18 cellular contexts compared by ENCODE assay signal in the genomic region with DNA sequence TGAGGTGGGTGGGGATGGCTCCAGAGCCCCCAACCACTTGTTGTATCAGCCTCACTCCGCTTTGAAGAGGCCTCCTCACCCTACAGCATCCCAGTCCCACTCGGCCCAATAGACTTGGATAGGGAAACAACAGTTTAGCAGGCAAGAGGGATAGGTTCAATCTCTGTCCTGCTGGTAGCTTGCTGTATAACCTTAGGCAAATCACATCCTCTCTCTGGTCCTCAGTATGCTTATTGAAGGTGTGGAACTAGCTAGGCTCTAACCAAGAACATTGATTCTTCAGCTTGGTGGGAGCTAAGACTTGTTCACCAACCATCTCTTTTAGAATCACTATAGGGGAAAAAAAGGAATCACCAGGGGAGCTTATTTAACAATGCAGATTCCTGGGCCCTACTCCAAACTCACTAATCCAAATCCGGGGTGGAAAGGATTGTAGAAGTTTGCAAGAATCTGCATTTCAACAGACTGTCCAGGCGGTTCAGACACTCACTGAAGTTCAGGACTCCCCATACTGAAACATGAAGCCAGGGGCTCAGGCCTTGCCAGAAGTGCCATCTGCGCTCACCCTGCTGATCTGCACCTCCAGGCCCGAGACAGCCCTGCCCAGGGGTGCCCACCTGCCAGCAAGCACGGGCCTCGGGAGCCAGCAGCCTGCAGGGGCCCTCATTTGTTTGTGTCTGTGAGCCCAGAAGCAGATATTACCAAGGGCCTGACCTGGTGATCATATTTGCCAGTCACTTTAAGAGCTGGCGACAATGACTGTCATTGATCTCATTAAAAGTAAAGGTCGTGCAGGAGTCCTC.
DNase-seq lines count a peak whose midpoint lies in the region; ATAC-seq and TF ChIP-seq lines count a peak whose summit lies in the region.
"Had no signal": no experiment of that assay in that cellular context is flagged by ENCODE, and none has a peak within 500 bp of the region (broad histone marks: within the 10 kb centered on the region; RNA-seq: fewer than 3 reads in every experiment).

No MANE protein-coding gene starts in this region.

- peak overlapping the region; percentile 29; the same call in 1 of the 2 replicates for H3K27ac Mint-ChIP-seq in GM23338

- H3K79me2 ChIP-seq in GM23338 (replicated peaks; ENCODE audit: insufficient read depth) (no peaks in the 10 kb centered on the region), trophoblast cell (ENCODE audit: control insufficient read depth, insufficient read depth, low read length, poor library complexity) (no peaks in the 10 kb centered on the region)

- H3F3A ChIP-seq in GM23338 (replicated peaks; ENCODE audit: low read depth), result no peaks in the 10 kb centered on the region

- WGBS in trophoblast cell (ENCODE audit: extremely low coverage, insufficient coverage, insufficient read length), result no CpG with 5 or more reads among the region's 10 CpGs

- no peak overlapping the region for H3K9ac ChIP-seq in trophoblast cell (ENCODE audit: low read length)

- H3K23ac ChIP-seq in trophoblast cell (ENCODE audit: low read length), result no peak overlapping the region

- no peak for TF ChIP-seq CTCF in GM23338 (conservative IDR thresholded peaks at IDR 0.05; ENCODE audit: low read depth in 2 of 2)

- no peak overlapping the region for H3K14ac ChIP-seq in trophoblast cell (ENCODE audit: low read length)

- H3K36me3 Mint-ChIP-seq in GM23338 (ENCODE audit: low read depth), result no peaks in the 10 kb centered on the region

- peaks cover 25% of the 10 kb centered on the region for H3K4me1 Mint-ChIP-seq in GM23338

- H3K18ac ChIP-seq in trophoblast cell (ENCODE audit: low read length), result no peak overlapping the region

- no peak overlapping the region for H4K91ac ChIP-seq in trophoblast cell (ENCODE audit: low read depth, low read length)

- no peaks in the 10 kb centered on the region for H3K79me1 ChIP-seq in trophoblast cell (ENCODE audit: low read length)

- H3K9me3 ChIP-seq in trophoblast cell (ENCODE audit: insufficient read depth, low read depth, low read length), result no peaks in the 10 kb centered on the region

- H3K9me3 Mint-ChIP-seq in GM23338, result no peaks in the 10 kb centered on the region
- H3K9me3 Mint-ChIP-seq: CD14-positive monocyte, IgD-negative memory B cell had no signal

- no peak overlapping the region for H2AK5ac ChIP-seq in trophoblast cell (ENCODE audit: low read length)

- H3K4me2 ChIP-seq in GM23338 (peak overlapping the region; percentile 55; the same call in 1 of the 2 replicates), trophoblast cell (ENCODE audit: low read length) (no peak overlapping the region)

- H3K27me3 ChIP-seq in GM23338 (ENCODE audit: insufficient read depth), result no peaks in the 10 kb centered on the region
- H3K27me3 ChIP-seq in trophoblast cell (ENCODE audit: insufficient read depth, low read length), result no peaks in the 10 kb centered on the region

- H3K4me3 Mint-ChIP-seq in GM23338, result no peak overlapping the region
- H3K4me3 Mint-ChIP-seq: CD14-positive monocyte, IgD-negative memory B cell had no signal

- H2BK120ac ChIP-seq in trophoblast cell (ENCODE audit: insufficient read depth, low read length, poor library complexity), result no peak overlapping the region

- H3K27ac ChIP-seq in GM23338 (ENCODE audit: low read depth) (no peak overlapping the region), trophoblast cell (ENCODE audit: low read depth, low read length) (no peak overlapping the region)
- H3K27ac ChIP-seq: 22Rv1, SK-N-MC had no signal

- H2AFZ ChIP-seq in GM23338 (no peak overlapping the region), trophoblast cell (ENCODE audit: insufficient read depth, low read length, poor library complexity) (no peak overlapping the region)

- ATAC-seq in GM23338, result peak; percentile 63

- DNase-seq in DMS 273 (lab: John Stamatoyannopoulos, UW; ENCODE audit: unreplicated experiment), result peak; percentile 82
- no peak for DNase-seq in DMS 273 treated with DMSO at 0.1 percent for 48 hours (lab: John Stamatoyannopoulos, UW)
- DNase-seq in GM23338 (ENCODE audit: low spot score), result peak; percentile 28
- DNase-seq in SK-N-DZ (ENCODE audit: low spot score), result peak; percentile 63
- DNase-seq in trophoblast cell, result no peak
- DNase-seq in activated T-cell treated with anti-CD3 and anti-CD28 coated beads for 4 hours, result no peak
- DNase-seq in NOMO-1 treated with DMSO at 0.1 percent for 48 hours (lab: John Stamatoyannopoulos, UW; ENCODE audit: unreplicated experiment), result no peak
- no peak for DNase-seq in AG08395 (ENCODE audit: low spot score)
- DNase-seq: GDM1, Kasumi-1, MM.1S, NCI-H1092, NCI-H1436 treated with DMSO at 0.1 percent for 48 hours, Right ventricle myocardium superior had no signal

- H3K4me1 ChIP-seq in GM23338 (ENCODE audit: insufficient read depth) (peaks cover 11% of the 10 kb centered on the region), trophoblast cell (ENCODE audit: control insufficient read depth in 1 of 2, insufficient read depth in 2 of 2, low read length in 2 of 2) (no peaks in the 10 kb centered on the region)

- H2BK12ac ChIP-seq in trophoblast cell (ENCODE audit: low read length), result no peak overlapping the region

- no peak overlapping the region for H4K12ac ChIP-seq in trophoblast cell (ENCODE audit: low read depth, low read length)

- peaks cover 10% of the 10 kb centered on the region for H3K27me3 Mint-ChIP-seq in GM23338 (ENCODE audit: insufficient read depth, low read depth, poor library complexity)
- H3K27me3 Mint-ChIP-seq: IgD-negative memory B cell had no signal

- H3K4me3 ChIP-seq in GM23338 (no peak overlapping the region), trophoblast cell (ENCODE audit: low read depth, low read length) (no peak overlapping the region)
- H3K4me3 ChIP-seq: SK-N-MC had no signal

- no peaks in the 10 kb centered on the region for H4K20me1 ChIP-seq in GM23338 (replicated peaks; ENCODE audit: insufficient read depth)

- no peak overlapping the region for H4K8ac ChIP-seq in trophoblast cell (ENCODE audit: low read depth, low read length)

- H3K4ac ChIP-seq in trophoblast cell (ENCODE audit: low read depth, low read length), result peak overlapping the region; percentile 17

- H3K36me3 ChIP-seq in GM23338 (ENCODE audit: insufficient read depth) (no peaks in the 10 kb centered on the region), trophoblast cell (ENCODE audit: control insufficient read depth in 1 of 2, insufficient read depth in 2 of 2, low read length in 2 of 2) (no peaks in the 10 kb centered on the region)

- H2BK5ac ChIP-seq in trophoblast cell (ENCODE audit: low read depth, low read length, poor library complexity), result no peak overlapping the region

- no peaks in the 10 kb centered on the region for H3K9me2 ChIP-seq in GM23338 (ENCODE audit: insufficient read depth)

TF ChIP-seq in GM23338, 12 proteins besides CTCF, POLR2A, EP300 and RAD21 (continues in another document):
- TF ChIP-seq ZNF331 (CRISPR knock-in tag; IDR thresholded peaks at IDR 0.05; ENCODE audit: low read depth), result no peak

Comparison
In these comparisons a context has a peak if more than half of its experiments do, and no peak if none do; other contexts are left out.
1. DNase-seq: peak in DMS 273 (single experiment), GM23338 (single experiment) and SK-N-DZ (single experiment); none in DMS 273 treated with DMSO at 0.1 percent for 48 hours (single experiment), trophoblast cell (0 of 2), activated T-cell treated with anti-CD3 and anti-CD28 coated beads for 4 hours (single experiment), NOMO-1 treated with DMSO at 0.1 percent for 48 hours (single experiment) and AG08395 (single experiment).